ENCODE assay signal across 1 cellular context in the genomic region with DNA sequence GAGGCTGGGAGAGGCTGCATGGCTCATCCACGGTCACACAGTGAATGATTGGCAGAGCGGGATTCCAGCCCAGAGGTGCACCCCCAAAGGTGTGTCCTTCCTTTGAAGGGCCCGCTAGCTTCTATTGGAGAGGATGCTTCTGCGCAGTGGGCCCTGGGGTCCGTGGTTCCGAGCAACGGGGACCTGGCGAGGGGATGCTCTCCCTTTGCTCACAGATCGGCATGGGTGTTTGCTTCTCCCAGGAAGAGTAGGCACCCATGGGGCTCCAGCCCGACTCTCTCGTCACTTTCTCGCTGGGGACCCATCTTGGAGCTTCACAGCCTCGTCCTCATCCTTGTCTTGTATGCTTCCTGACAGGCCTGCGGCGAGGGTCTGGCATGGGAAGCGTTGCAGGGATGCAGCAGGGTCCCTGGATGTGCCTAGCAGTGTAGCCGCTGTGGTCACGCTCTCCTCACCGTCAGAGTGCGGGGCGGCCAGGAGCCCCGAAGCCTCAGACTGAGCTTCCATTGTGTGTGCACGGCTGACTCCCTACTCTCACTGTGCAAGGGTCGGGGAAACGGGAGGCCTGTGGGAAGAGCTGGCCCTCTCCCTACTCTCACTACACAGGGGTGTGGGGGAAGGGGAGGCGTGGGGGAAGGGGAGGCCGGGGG.
TF ChIP-seq lines count a peak whose summit lies in the region.

No MANE protein-coding gene starts in this region.

TF ChIP-seq in H1, 55 proteins besides CTCF, POLR2A, EP300 and RAD21 (continued from another document):
- no peak for TF ChIP-seq NRF1 (IDR thresholded peaks at IDR 0.05; ENCODE audit: low read depth, low read length)
- no peak for TF ChIP-seq KDM4A (IDR thresholded peaks at IDR 0.05; ENCODE audit: low read depth, low read length, severe bottlenecking)
- TF ChIP-seq RNF2 (IDR thresholded peaks at IDR 0.05; ENCODE audit: borderline replicate concordance, low read depth, low read length, missing control alignments, poor library complexity, severe bottlenecking): no peak
- TF ChIP-seq, protein P1, sequence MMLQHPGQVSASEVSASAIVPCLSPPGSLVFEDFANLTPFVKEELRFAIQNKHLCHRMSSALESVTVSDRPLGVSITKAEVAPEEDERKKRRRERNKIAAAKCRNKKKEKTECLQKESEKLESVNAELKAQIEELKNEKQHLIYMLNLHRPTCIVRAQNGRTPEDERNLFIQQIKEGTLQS (IDR thresholded peaks at IDR 0.05; ENCODE audit: insufficient read depth, low read depth, low read length): no peak
- no peak for TF ChIP-seq BACH1 (IDR thresholded peaks at IDR 0.05; ENCODE audit: low read length)
- TF ChIP-seq HDAC6 (IDR thresholded peaks at IDR 0.05; ENCODE audit: low read depth, low read length): no peak
- TF ChIP-seq POU5F1 (IDR thresholded peaks at IDR 0.05; ENCODE audit: low read depth, low read length): no peak
- no peak for TF ChIP-seq SIN3A (conservative IDR thresholded peaks at IDR 0.05 in 1 of 2, IDR thresholded peaks at IDR 0.05 in 1 of 2; ENCODE audit: low read depth in 1 of 2, low read length in 2 of 2)
- TF ChIP-seq, protein P2, sequence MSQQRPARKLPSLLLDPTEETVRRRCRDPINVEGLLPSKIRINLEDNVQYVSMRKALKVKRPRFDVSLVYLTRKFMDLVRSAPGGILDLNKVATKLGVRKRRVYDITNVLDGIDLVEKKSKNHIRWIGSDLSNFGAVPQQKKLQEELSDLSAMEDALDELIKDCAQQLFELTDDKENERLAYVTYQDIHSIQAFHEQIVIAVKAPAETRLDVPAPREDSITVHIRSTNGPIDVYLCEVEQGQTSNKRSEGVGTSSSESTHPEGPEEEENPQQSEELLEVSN (IDR thresholded peaks at IDR 0.05): no peak
- TF ChIP-seq CHD2 (IDR thresholded peaks at IDR 0.05; ENCODE audit: low read length): no peak
- TF ChIP-seq, protein P3, sequence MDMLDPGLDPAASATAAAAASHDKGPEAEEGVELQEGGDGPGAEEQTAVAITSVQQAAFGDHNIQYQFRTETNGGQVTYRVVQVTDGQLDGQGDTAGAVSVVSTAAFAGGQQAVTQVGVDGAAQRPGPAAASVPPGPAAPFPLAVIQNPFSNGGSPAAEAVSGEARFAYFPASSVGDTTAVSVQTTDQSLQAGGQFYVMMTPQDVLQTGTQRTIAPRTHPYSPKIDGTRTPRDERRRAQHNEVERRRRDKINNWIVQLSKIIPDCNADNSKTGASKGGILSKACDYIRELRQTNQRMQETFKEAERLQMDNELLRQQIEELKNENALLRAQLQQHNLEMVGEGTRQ (IDR thresholded peaks at IDR 0.05; ENCODE audit: low read length): no peak
- TF ChIP-seq SRF (IDR thresholded peaks at IDR 0.05; ENCODE audit: low read depth, low read length): no peak
